Comparison of ENCODE assay signal across 8 cellular contexts in the genomic region with DNA sequence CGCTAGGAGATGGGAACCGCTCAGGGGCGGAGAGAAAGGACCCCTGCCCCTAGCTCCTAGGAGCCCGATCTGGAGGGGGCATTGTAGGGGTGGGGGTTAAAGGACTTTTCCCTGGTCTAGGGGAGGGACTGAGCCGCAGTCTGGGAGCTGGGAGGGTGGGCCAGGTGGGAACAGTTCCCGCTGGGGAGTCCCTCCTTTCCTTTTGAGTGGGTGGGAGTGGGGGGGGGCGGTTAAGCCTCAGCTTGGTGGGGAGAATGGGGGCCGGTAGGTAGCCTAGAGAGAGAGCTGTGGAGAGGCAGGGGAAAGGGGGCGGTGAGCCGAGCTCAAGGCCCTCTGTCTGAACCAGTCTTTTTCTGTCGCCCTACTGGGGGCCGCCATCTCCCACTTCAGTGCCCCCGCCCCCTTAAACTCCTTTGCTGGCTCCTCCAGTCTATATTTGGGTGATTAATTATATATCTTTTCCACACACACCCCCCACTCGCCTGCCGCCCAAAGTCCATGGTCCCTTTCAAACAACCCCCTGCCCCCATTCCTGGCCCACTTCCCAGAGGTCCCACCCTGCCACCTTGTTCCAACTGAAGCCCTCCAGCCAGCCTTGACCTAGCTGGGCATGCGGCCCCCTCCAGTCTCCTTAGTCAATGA. TPM values are rescaled to one million over a fixed set of nuclear protein-coding genes. Genes with fewer than 3 reads are reported as not detected.
DNase-seq lines count a peak whose midpoint lies in the region; ATAC-seq and TF ChIP-seq lines count a peak whose summit lies in the region.

No MANE protein-coding gene starts in this region.

- no peaks in the 10 kb centered on the region for H3K27me3 ChIP-seq in naive thymus-derived CD4-positive, alpha-beta T cell (ENCODE audit: control insufficient read depth in 2 of 2, insufficient read depth in 2 of 2, low read length in 2 of 2)

- ATAC-seq in naive thymus-derived CD4-positive, alpha-beta T cell, result no peak
- no peak for ATAC-seq in omental fat pad (ENCODE audit: low FRiP score)

- peaks cover 0 to 15% (median 0%) of the 10 kb centered on the region in 3 experiments for H3K36me3 ChIP-seq in naive thymus-derived CD4-positive, alpha-beta T cell (ENCODE audit: control insufficient read depth in 2 of 3, insufficient read depth in 3 of 3, low read length in 3 of 3)

- CTCF ChIA-PET in naive thymus-derived CD4-positive, alpha-beta T cell (lab: Charles Lee), result interaction anchor here (0.7 to 1.3 kb wide), 2 partner anchors 8 to 1858 kb away, joined by 3 to 4 read pairs; no protein-coding TSS in a partner anchor

- intact Hi-C loops in naive thymus-derived CD4-positive, alpha-beta T cell (cut with micrococcal nuclease), result loop anchor here (1.0 to 5.0 kb wide), 3 partner anchors 136 to 502 kb away; a partner anchor contains a TSS

- peaks cover 18 to 53% (median 49%) of the 10 kb centered on the region in 7 donors for H3K4me1 Mint-ChIP-seq in naive thymus-derived CD4-positive, alpha-beta T cell

- peaks cover 0 to 2% (median 0%) of the 10 kb centered on the region in 5 donors for H3K27me3 Mint-ChIP-seq in naive thymus-derived CD4-positive, alpha-beta T cell

- peak overlapping the region; percentile 82 for H3K27ac ChIP-seq in naive thymus-derived CD4-positive, alpha-beta T cell (ENCODE audit: low read depth, low read length)

- peak overlapping the region; percentile 71 to 93 (median 82) for H3K4me3 Mint-ChIP-seq in naive thymus-derived CD4-positive, alpha-beta T cell

- peak overlapping the region; percentile 84 for H3K4me3 ChIP-seq in AG09309 (ENCODE audit: control insufficient read depth, low read depth, low read length)
- peak overlapping the region; percentile 66 for H3K4me3 ChIP-seq in Jurkat, Clone E6-1 (ENCODE audit: low read length)
- peak overlapping the region; percentile 74 for H3K4me3 ChIP-seq in choroid plexus epithelial cell (ENCODE audit: low read depth, low read length)
- H3K4me3 ChIP-seq in naive thymus-derived CD4-positive, alpha-beta T cell (ENCODE audit: low read length), result peak overlapping the region; percentile 56

- peak overlapping the region; percentile 38 to 87 (median 81) for H3K27ac Mint-ChIP-seq in naive thymus-derived CD4-positive, alpha-beta T cell

- peaks cover 0 to 28% (median 8%) of the 10 kb centered on the region in 5 donors for H3K36me3 Mint-ChIP-seq in naive thymus-derived CD4-positive, alpha-beta T cell

- POLR2A ChIA-PET in naive thymus-derived CD4-positive, alpha-beta T cell (lab: Charles Lee), result interaction anchor here (1.1 to 2.3 kb wide), 4 partner anchors 8 to 136 kb away, joined by 3 to 10 read pairs (median 4); a partner anchor contains a TSS

- H3K4me1 ChIP-seq in naive thymus-derived CD4-positive, alpha-beta T cell (ENCODE audit: control insufficient read depth in 2 of 2, insufficient read depth in 2 of 2, low read length in 2 of 2), result peaks cover 0 to 34% of the 10 kb centered on the region in 2 donors

- H3K9me3 ChIP-seq in naive thymus-derived CD4-positive, alpha-beta T cell (ENCODE audit: control insufficient read depth in 2 of 3, low read length in 3 of 3), result no peaks in the 10 kb centered on the region

- TF ChIP-seq CTCF in AG09309 (IDR thresholded peaks at IDR 0.05; ENCODE audit: control insufficient read depth, insufficient read depth, low read depth, low read length, missing control alignments), result no peak
- no peak for TF ChIP-seq CTCF in choroid plexus epithelial cell (conservative IDR thresholded peaks at IDR 0.05; ENCODE audit: low read depth, low read length)
- no peak for TF ChIP-seq CTCF in omental fat pad (IDR thresholded peaks at IDR 0.05)

- no peak for DNase-seq in AG09309 (ENCODE audit: low read depth)
- DNase-seq in Jurkat, Clone E6-1 (ENCODE audit: low read depth, low spot score), result no peak
- DNase-seq in choroid plexus epithelial cell (ENCODE audit: low read depth), result no peak
- peak in 1 of 9 donors; percentile 14 for DNase-seq in naive thymus-derived CD4-positive, alpha-beta T cell
- DNase-seq in SK-N-DZ (ENCODE audit: low spot score), result no peak
- no peak for DNase-seq in COR-L47 (lab: John Stamatoyannopoulos, UW)
- no peak for DNase-seq in omental fat pad (ENCODE audit: low spot score)
- no peak for DNase-seq in NCI-H2107 treated with DMSO at 0.1 percent for 48 hours (lab: John Stamatoyannopoulos, UW; ENCODE audit: unreplicated experiment)

- H3K9me3 Mint-ChIP-seq in naive thymus-derived CD4-positive, alpha-beta T cell, result peaks cover 0 to 5% (median 0%) of the 10 kb centered on the region in 11 donors

RNA-seq across cellular contexts. Expression of a gene that starts 0.8 kb away (rescaled TPM):
- 6.8 TPM for polyA plus RNA-seq in Jurkat, Clone E6-1 (2012; ENCODE audit: insufficient read depth, insufficient read length)
- 10 to 100 TPM; 14.6 to 29.9 (median 18.5) TPM for total RNA-seq in naive thymus-derived CD4-positive, alpha-beta T cell
- polyA plus RNA-seq in naive thymus-derived CD4-positive, alpha-beta T cell, result 10 to 100 TPM in 1 of 2 donors, 1 to 10 TPM in 1; 6.2 to 11.1 TPM
- 3.3 and 3.4 TPM in 2 replicates for polyA plus RNA-seq in SK-N-DZ (2014; cell fraction: cytosol; rRNA removed)
- polyA plus RNA-seq in SK-N-DZ (2014; cell fraction: nucleus; rRNA removed), result 2.8 and 6.4 TPM in 2 replicates
- total RNA-seq in omental fat pad, result 10 to 100 TPM; 14.6 to 45.4 (median 19.5) TPM

RNA-seq across cellular contexts. Expression of a gene that starts 13.2 kb away (rescaled TPM):
- not detected for polyA plus RNA-seq in Jurkat, Clone E6-1 (2012; ENCODE audit: insufficient read depth, insufficient read length)
- total RNA-seq in naive thymus-derived CD4-positive, alpha-beta T cell, result not detected
- not detected for polyA plus RNA-seq in naive thymus-derived CD4-positive, alpha-beta T cell
- polyA plus RNA-seq in SK-N-DZ (2014; cell fraction: cytosol; rRNA removed), result not detected in 2 replicates
- not detected in 2 replicates for polyA plus RNA-seq in SK-N-DZ (2014; cell fraction: nucleus; rRNA removed)
- not detected for total RNA-seq in omental fat pad
